1 cellular context compared by ENCODE assay signal in the genomic region with DNA sequence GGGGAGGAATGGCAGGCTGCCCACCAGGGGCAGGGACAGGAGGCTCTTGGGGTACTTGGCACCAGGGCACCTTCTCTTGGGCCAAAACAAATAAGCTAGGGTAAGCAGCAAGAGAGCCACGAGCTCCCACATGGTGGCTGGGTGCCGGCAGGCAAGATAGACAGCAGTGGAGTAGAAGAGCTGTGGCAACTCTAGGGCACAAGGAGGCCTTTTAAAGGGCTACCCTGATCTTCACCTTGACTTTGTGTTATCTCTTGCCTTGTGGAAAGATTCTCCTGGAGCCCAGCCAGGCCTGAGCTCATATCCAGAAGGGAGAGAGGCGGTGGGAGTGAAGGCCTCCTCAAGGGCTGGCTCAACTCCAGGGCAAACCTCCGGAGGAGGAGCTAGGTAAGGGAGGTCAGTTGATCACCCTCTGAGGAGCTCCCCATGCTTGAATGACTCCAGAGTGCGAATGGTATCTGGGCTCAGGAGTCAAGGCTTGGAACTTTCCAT.
TF ChIP-seq lines count a peak whose summit lies in the region.

A gene with protein sequence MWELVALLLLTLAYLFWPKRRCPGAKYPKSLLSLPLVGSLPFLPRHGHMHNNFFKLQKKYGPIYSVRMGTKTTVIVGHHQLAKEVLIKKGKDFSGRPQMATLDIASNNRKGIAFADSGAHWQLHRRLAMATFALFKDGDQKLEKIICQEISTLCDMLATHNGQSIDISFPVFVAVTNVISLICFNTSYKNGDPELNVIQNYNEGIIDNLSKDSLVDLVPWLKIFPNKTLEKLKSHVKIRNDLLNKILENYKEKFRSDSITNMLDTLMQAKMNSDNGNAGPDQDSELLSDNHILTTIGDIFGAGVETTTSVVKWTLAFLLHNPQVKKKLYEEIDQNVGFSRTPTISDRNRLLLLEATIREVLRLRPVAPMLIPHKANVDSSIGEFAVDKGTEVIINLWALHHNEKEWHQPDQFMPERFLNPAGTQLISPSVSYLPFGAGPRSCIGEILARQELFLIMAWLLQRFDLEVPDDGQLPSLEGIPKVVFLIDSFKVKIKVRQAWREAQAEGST (minus strand): TSS at position 184 of the 492 bp plus-strand sequence. CDS start 52 bp downstream, at position 132.

TF ChIP-seq in H1, 55 proteins besides CTCF, POLR2A, EP300 and RAD21 (continued from another document):
- TF ChIP-seq, protein P1, sequence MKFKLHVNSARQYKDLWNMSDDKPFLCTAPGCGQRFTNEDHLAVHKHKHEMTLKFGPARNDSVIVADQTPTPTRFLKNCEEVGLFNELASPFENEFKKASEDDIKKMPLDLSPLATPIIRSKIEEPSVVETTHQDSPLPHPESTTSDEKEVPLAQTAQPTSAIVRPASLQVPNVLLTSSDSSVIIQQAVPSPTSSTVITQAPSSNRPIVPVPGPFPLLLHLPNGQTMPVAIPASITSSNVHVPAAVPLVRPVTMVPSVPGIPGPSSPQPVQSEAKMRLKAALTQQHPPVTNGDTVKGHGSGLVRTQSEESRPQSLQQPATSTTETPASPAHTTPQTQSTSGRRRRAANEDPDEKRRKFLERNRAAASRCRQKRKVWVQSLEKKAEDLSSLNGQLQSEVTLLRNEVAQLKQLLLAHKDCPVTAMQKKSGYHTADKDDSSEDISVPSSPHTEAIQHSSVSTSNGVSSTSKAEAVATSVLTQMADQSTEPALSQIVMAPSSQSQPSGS (IDR thresholded peaks at IDR 0.05; ENCODE audit: low read length) = no peak
- TF ChIP-seq JUN (IDR thresholded peaks at IDR 0.05; ENCODE audit: low read depth, low read length) = no peak
- no peak for TF ChIP-seq RXRA (IDR thresholded peaks at IDR 0.05; ENCODE audit: insufficient read depth, low read depth, low read length)
- TF ChIP-seq YY1 (IDR thresholded peaks at IDR 0.05; ENCODE audit: low read depth, low read length) = no peak
- no peak for TF ChIP-seq HDAC2 (IDR thresholded peaks at IDR 0.05; ENCODE audit: borderline replicate concordance in 1 of 2, low read depth in 2 of 2, low read length in 2 of 2)
- TF ChIP-seq EGR1 (IDR thresholded peaks at IDR 0.05; ENCODE audit: borderline replicate concordance, low read depth, low read length) = no peak
- no peak for TF ChIP-seq RBBP5 (IDR thresholded peaks at IDR 0.05; ENCODE audit: borderline replicate concordance, low read depth, low read length)
- TF ChIP-seq BRCA1 (IDR thresholded peaks at IDR 0.05; ENCODE audit: low read depth, low read length) = no peak
- no peak for TF ChIP-seq SRF (IDR thresholded peaks at IDR 0.05; ENCODE audit: low read depth, low read length)
- TF ChIP-seq MAFK (IDR thresholded peaks at IDR 0.05; ENCODE audit: low read depth, low read length) = no peak
- TF ChIP-seq CHD2 (IDR thresholded peaks at IDR 0.05; ENCODE audit: low read length) = no peak
- no peak for TF ChIP-seq CBX5 (IDR thresholded peaks at IDR 0.05; ENCODE audit: low read depth, low read length)
- TF ChIP-seq, protein P2, sequence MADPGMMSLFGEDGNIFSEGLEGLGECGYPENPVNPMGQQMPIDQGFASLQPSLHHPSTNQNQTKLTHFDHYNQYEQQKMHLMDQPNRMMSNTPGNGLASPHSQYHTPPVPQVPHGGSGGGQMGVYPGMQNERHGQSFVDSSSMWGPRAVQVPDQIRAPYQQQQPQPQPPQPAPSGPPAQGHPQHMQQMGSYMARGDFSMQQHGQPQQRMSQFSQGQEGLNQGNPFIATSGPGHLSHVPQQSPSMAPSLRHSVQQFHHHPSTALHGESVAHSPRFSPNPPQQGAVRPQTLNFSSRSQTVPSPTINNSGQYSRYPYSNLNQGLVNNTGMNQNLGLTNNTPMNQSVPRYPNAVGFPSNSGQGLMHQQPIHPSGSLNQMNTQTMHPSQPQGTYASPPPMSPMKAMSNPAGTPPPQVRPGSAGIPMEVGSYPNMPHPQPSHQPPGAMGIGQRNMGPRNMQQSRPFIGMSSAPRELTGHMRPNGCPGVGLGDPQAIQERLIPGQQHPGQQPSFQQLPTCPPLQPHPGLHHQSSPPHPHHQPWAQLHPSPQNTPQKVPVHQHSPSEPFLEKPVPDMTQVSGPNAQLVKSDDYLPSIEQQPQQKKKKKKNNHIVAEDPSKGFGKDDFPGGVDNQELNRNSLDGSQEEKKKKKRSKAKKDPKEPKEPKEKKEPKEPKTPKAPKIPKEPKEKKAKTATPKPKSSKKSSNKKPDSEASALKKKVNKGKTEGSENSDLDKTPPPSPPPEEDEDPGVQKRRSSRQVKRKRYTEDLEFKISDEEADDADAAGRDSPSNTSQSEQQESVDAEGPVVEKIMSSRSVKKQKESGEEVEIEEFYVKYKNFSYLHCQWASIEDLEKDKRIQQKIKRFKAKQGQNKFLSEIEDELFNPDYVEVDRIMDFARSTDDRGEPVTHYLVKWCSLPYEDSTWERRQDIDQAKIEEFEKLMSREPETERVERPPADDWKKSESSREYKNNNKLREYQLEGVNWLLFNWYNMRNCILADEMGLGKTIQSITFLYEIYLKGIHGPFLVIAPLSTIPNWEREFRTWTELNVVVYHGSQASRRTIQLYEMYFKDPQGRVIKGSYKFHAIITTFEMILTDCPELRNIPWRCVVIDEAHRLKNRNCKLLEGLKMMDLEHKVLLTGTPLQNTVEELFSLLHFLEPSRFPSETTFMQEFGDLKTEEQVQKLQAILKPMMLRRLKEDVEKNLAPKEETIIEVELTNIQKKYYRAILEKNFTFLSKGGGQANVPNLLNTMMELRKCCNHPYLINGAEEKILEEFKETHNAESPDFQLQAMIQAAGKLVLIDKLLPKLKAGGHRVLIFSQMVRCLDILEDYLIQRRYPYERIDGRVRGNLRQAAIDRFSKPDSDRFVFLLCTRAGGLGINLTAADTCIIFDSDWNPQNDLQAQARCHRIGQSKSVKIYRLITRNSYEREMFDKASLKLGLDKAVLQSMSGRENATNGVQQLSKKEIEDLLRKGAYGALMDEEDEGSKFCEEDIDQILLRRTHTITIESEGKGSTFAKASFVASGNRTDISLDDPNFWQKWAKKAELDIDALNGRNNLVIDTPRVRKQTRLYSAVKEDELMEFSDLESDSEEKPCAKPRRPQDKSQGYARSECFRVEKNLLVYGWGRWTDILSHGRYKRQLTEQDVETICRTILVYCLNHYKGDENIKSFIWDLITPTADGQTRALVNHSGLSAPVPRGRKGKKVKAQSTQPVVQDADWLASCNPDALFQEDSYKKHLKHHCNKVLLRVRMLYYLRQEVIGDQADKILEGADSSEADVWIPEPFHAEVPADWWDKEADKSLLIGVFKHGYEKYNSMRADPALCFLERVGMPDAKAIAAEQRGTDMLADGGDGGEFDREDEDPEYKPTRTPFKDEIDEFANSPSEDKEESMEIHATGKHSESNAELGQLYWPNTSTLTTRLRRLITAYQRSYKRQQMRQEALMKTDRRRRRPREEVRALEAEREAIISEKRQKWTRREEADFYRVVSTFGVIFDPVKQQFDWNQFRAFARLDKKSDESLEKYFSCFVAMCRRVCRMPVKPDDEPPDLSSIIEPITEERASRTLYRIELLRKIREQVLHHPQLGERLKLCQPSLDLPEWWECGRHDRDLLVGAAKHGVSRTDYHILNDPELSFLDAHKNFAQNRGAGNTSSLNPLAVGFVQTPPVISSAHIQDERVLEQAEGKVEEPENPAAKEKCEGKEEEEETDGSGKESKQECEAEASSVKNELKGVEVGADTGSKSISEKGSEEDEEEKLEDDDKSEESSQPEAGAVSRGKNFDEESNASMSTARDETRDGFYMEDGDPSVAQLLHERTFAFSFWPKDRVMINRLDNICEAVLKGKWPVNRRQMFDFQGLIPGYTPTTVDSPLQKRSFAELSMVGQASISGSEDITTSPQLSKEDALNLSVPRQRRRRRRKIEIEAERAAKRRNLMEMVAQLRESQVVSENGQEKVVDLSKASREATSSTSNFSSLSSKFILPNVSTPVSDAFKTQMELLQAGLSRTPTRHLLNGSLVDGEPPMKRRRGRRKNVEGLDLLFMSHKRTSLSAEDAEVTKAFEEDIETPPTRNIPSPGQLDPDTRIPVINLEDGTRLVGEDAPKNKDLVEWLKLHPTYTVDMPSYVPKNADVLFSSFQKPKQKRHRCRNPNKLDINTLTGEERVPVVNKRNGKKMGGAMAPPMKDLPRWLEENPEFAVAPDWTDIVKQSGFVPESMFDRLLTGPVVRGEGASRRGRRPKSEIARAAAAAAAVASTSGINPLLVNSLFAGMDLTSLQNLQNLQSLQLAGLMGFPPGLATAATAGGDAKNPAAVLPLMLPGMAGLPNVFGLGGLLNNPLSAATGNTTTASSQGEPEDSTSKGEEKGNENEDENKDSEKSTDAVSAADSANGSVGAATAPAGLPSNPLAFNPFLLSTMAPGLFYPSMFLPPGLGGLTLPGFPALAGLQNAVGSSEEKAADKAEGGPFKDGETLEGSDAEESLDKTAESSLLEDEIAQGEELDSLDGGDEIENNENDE (IDR thresholded peaks at IDR 0.05; ENCODE audit: insufficient replicate concordance, low read length) = no peak
- TF ChIP-seq SIX5 (IDR thresholded peaks at IDR 0.05; ENCODE audit: low read depth, low read length) = no peak
